In the genomic region with DNA sequence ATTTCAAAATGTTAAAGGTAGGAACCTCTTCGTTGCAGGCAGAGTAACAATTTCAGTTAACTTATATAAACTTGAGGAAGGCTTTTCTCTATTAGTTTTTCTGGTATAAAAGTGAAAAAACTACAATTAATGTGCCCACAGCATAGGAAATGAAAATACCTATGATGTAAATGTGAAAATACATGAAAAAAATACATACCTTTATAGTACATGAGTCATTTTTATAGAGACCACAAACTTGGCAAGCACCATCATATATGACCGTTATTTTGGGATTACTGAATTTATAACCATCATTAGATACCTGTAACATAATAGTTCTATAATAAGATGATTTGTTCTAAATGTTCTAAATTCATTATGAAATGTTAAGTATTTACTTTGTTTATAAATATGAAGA, we compare ENCODE assay signal across 17 cellular contexts. TPM values are rescaled to one million over a fixed set of nuclear protein-coding genes. Genes with fewer than 3 reads are reported as not detected.
DNase-seq lines count a peak whose midpoint lies in the region; ATAC-seq and TF ChIP-seq lines count a peak whose summit lies in the region.
"Had no signal": no experiment of that assay in that cellular context is flagged by ENCODE, and none has a peak within 500 bp of the region (broad histone marks: within the 10 kb centered on the region; RNA-seq: fewer than 3 reads in every experiment).

No MANE protein-coding gene starts in this region.

- TF ChIP-seq CTCF in MCF 10A (IDR thresholded peaks at IDR 0.05; ENCODE audit: unreplicated experiment) (no peak), breast epithelium (IDR thresholded peaks at IDR 0.05) (no peak), RWPE2 (IDR thresholded peaks at IDR 0.05; ENCODE audit: poor library complexity, severe bottlenecking) (no peak), fibroblast of mammary gland (conservative IDR thresholded peaks at IDR 0.05; ENCODE audit: control insufficient read depth, insufficient read depth, low read depth, low read length) (no peak)

- no peaks in the 10 kb centered on the region for H3K9me3 Mint-ChIP-seq in MCF 10A (ENCODE audit: unreplicated experiment)
- H3K9me3 Mint-ChIP-seq: CD4-positive, alpha-beta T cell had no signal

- no peaks in the 10 kb centered on the region for H3K36me3 Mint-ChIP-seq in MCF 10A (ENCODE audit: insufficient read depth, unreplicated experiment)

- CTCF ChIA-PET in MCF 10A (lab: Yijun Ruan, JAX): interaction anchor here (0.7 kb wide), 1 partner anchor 983 kb away, joined by 3 read pairs; no protein-coding TSS in a partner anchor

- H3K4me3 ChIP-seq in breast epithelium (no peak overlapping the region), RWPE2 (ENCODE audit: severe bottlenecking) (no peak overlapping the region), fibroblast of mammary gland (ENCODE audit: control insufficient read depth, low read depth, low read length) (no peak overlapping the region)
- H3K4me3 ChIP-seq: A549, GM23248 had no signal

- H3K27me3 ChIP-seq in breast epithelium: no peaks in the 10 kb centered on the region
- H3K27me3 ChIP-seq in RWPE2 (ENCODE audit: insufficient read depth, poor library complexity, severe bottlenecking): no peaks in the 10 kb centered on the region

- DNase-seq in MCF 10A (ENCODE audit: unreplicated experiment) (peak; percentile 8), breast epithelium (ENCODE audit: low spot score in 2 of 2) (no peak), RWPE2 (ENCODE audit: low spot score) (no peak), fibroblast of mammary gland (ENCODE audit: low read depth) (peak; percentile 1), posterior cingulate gyrus (no peak)
- DNase-seq: AML-193; Caco-2; CD4-positive, alpha-beta T cell; GDM1; GM23248; HCEC 1CT had no signal

- H3K27ac ChIP-seq in breast epithelium (no peak overlapping the region), RWPE2 (ENCODE audit: poor library complexity, severe bottlenecking) (peak overlapping the region; percentile 29)
- H3K27ac ChIP-seq: 22Rv1, A549, C4-2B, GM23248 had no signal

- H3K9me3 ChIP-seq in breast epithelium: no peaks in the 10 kb centered on the region
- no peaks in the 10 kb centered on the region for H3K9me3 ChIP-seq in RWPE2 (ENCODE audit: severe bottlenecking)
- H3K9me3 ChIP-seq: A549, Caco-2 had no signal

- intact Hi-C loops in MCF 10A (cut with micrococcal nuclease): no loop called here
- intact Hi-C loops in breast epithelium (cut with DNase I; ENCODE audit: low total_unique reads): no loop called here
- intact Hi-C loops in posterior cingulate gyrus (cut with DNase I): no loop called here

- H3K36me3 ChIP-seq in breast epithelium (no peaks in the 10 kb centered on the region), RWPE2 (ENCODE audit: low read depth) (peaks cover 4% of the 10 kb centered on the region)

- no peak for TF ChIP-seq POLR2A in breast epithelium (IDR thresholded peaks at IDR 0.05)

- ATAC-seq in RWPE2 (ENCODE audit: low read depth): peak; percentile 35; the same call in 1 of the 3 replicates
- ATAC-seq in GM18498 (IDR thresholded peaks at IDR 0.05; ENCODE audit: unreplicated experiment): no peak
- no peak for ATAC-seq in GM21723 (IDR thresholded peaks at IDR 0.05; ENCODE audit: unreplicated experiment)
- ATAC-seq: A549 had no signal

- no TSS peak for BruUV-seq in MCF 10A (replicated peaks; lab: Mats Ljungman, UMichigan)

- H3K4me3 Mint-ChIP-seq in MCF 10A (ENCODE audit: unreplicated experiment): no peak overlapping the region
- H3K4me3 Mint-ChIP-seq: CD4-positive, alpha-beta T cell had no signal

- no peaks in the 10 kb centered on the region for H3K27me3 Mint-ChIP-seq in MCF 10A (ENCODE audit: insufficient read depth, unreplicated experiment)
- H3K27me3 Mint-ChIP-seq: CD4-positive, alpha-beta T cell had no signal

- POLR2A ChIA-PET in MCF 10A (lab: Yijun Ruan, JAX): no interaction called here

- H3K4me1 ChIP-seq in breast epithelium: no peaks in the 10 kb centered on the region
- H3K4me1 ChIP-seq in RWPE2 (ENCODE audit: insufficient read depth, poor library complexity, severe bottlenecking): peaks cover 6% of the 10 kb centered on the region
- H3K4me1 ChIP-seq: A549, Caco-2 had no signal

- no peaks in the 10 kb centered on the region for H3K4me1 Mint-ChIP-seq in MCF 10A (ENCODE audit: insufficient read depth, unreplicated experiment)

- H3K27ac Mint-ChIP-seq in MCF 10A (ENCODE audit: low read depth, unreplicated experiment): no peak overlapping the region
- H3K27ac Mint-ChIP-seq: CD4-positive, alpha-beta T cell had no signal

RNA-seq across cellular contexts. Expression of a gene that starts 42.7 kb away (rescaled TPM):
- total RNA-seq in MCF 10A (2022): 3.0 and 3.1 TPM in 2 replicates
- 10 to 100 TPM in 1 of 3 donors, 1 to 10 TPM in 1, not detected in 1; 8.8 to 17.0 TPM for total RNA-seq in breast epithelium
- total RNA-seq: GM23248, HT-29 had no signal

Comparison
In these comparisons a context has a peak if more than half of its experiments do, and no peak if none do; other contexts are left out.
1. DNase-seq: peak in MCF 10A (single experiment) and fibroblast of mammary gland (single experiment); none in breast epithelium (0 of 2), RWPE2 (single experiment) and posterior cingulate gyrus (0 of 10).